Comparison of ENCODE assay signal across 21 cellular contexts in genomic region chr14:75783602-75784313, GRCh38.
"Had no signal": no experiment of that assay in that cellular context is flagged by ENCODE, and none has a peak within 500 bp of the region (broad histone marks: within the 10 kb centered on the region; RNA-seq: fewer than 3 reads in every experiment).

No MANE protein-coding gene starts in this region.

- H3K4me1 ChIP-seq: ascending aorta, neural progenitor cell, tibial artery had no signal

- H3K9me3 Mint-ChIP-seq: activated naive CD4-positive, alpha-beta T cell treated with anti-CD3 and anti-CD28 coated beads, Interleukin-2, amount 50 U/mL, for 72 hours; activated T-helper 1 cell treated with anti-CD3 and anti-CD28 coated beads, Interleukin-12 subunit alpha, Interleukin-12 subunit beta, Interleukin-2, Interleukin-4 antibody, amounts not matched to agents 30 ng/mL and 10 ng/mL and 1 ng/mL, durations not matched to agents 14 hours and 24 hours and 36 hours; memory B cell had no signal

- H3K4me1 Mint-ChIP-seq: endodermal cell; immature natural killer cell; memory B cell; neural progenitor cell; stimulated activated naive CD8-positive, alpha-beta T cell treated with anti-CD3 and anti-CD28 coated beads, Interleukin-15, amount 100 ng/mL, for 72 hours had no signal

- H3K27me3 ChIP-seq: ascending aorta, hepatocyte, neural progenitor cell, tibial artery had no signal

- H3K27ac ChIP-seq: ascending aorta, coronary artery, hepatocyte, neural progenitor cell, tibial artery had no signal

- H3K27me3 Mint-ChIP-seq: memory B cell; stimulated activated naive CD8-positive, alpha-beta T cell treated with anti-CD3 and anti-CD28 coated beads, Interleukin-15, amount 100 ng/mL, for 72 hours; T-cell had no signal

- H3K27ac Mint-ChIP-seq: activated CD8-positive, alpha-beta T cell treated with anti-CD3 and anti-CD28 coated beads, Interleukin-2, amount 10 ng/mL, durations not matched to agents 7 days and 5 days; activated naive CD4-positive, alpha-beta T cell treated with anti-CD3 and anti-CD28 coated beads, Interleukin-2, amount 50 U/mL, for 72 hours; activated T-helper 1 cell treated with anti-CD3 and anti-CD28 coated beads, Interleukin-12 subunit alpha, Interleukin-12 subunit beta, Interleukin-2, Interleukin-4 antibody, amounts not matched to agents 30 ng/mL and 10 ng/mL and 1 ng/mL, durations not matched to agents 14 hours and 24 hours and 36 hours; immature natural killer cell; memory B cell; neural progenitor cell; stimulated activated naive CD8-positive, alpha-beta T cell treated with anti-CD3 and anti-CD28 coated beads, Interleukin-15, amount 100 ng/mL, for 72 hours; T-cell had no signal

- H3K4me3 ChIP-seq: ascending aorta, coronary artery, hepatocyte, neural progenitor cell, tibial artery had no signal

- ATAC-seq: activated CD8-positive, alpha-beta T cell treated with anti-CD3 and anti-CD28 coated beads, Interleukin-2, amount 10 ng/mL, durations not matched to agents 7 days and 5 days; activated naive CD4-positive, alpha-beta T cell treated with anti-CD3 and anti-CD28 coated beads, Interleukin-2, amount 50 U/mL, for 72 hours; stimulated activated naive CD8-positive, alpha-beta T cell treated with anti-CD3 and anti-CD28 coated beads, Interleukin-15, amount 100 ng/mL, for 72 hours; T-cell had no signal

- DNase-seq: activated CD4-positive, alpha-beta T cell treated with anti-CD3 and anti-CD28 coated beads for 1 hour; activated CD4-positive, alpha-beta T cell treated with anti-CD3 and anti-CD28 coated beads, Interleukin-2, amount 50 U/mL, for 1 hour; activated CD8-positive, alpha-beta T cell treated with anti-CD3 and anti-CD28 coated beads, Interleukin-2, amount 10 ng/mL, durations not matched to agents 7 days and 5 days; activated gamma-delta T cell treated with Interleukin-2 at 50 U/mL for 16 hours; cerebellar nuclear complex; endodermal cell; immature natural killer cell; kidney glomerular epithelial cell; posterior cingulate gyrus; retina; stimulated activated CD4-positive, alpha-beta T cell treated with anti-CD3 and anti-CD28 coated beads, Interleukin-1b, Interleukin-23, amount 100 ng/mL, for 48 hours; stimulated activated naive CD8-positive, alpha-beta T cell treated with anti-CD3 and anti-CD28 coated beads, Interleukin-15, amount 100 ng/mL, for 72 hours; T-cell; tibial artery had no signal

- H3K4me3 Mint-ChIP-seq: activated CD8-positive, alpha-beta T cell treated with anti-CD3 and anti-CD28 coated beads, Interleukin-2, amount 10 ng/mL, durations not matched to agents 7 days and 5 days; activated T-helper 1 cell treated with anti-CD3 and anti-CD28 coated beads, Interleukin-12 subunit alpha, Interleukin-12 subunit beta, Interleukin-2, Interleukin-4 antibody, amounts not matched to agents 30 ng/mL and 10 ng/mL and 1 ng/mL, durations not matched to agents 14 hours and 24 hours and 36 hours; endodermal cell; immature natural killer cell; memory B cell; neural progenitor cell; stimulated activated naive CD8-positive, alpha-beta T cell treated with anti-CD3 and anti-CD28 coated beads, Interleukin-15, amount 100 ng/mL, for 72 hours; T-cell had no signal

- H3K9me3 ChIP-seq: tibial artery had no signal
